1 cellular context compared by ENCODE assay signal in the genomic region with DNA sequence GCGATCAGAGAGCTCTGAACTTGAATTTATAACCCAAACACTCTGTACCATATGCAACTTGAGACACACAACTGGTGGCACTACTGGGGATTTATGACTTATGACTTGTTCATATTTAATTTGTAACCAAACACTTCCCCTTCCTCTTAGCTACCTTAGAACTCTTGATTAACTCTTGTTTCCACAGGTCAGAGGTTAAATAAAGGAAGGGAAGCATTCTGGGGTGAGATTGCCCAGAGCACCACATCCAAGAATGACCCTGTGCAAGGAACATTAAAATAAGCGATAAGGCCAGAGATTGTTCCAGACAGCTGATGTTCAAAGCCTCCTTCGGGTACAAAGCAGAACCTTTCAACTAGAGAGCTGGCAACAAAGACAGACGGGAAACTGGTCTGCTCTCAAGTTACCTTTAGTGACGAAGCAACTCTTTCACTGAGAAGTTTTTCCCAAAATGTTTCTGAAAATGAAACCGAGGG.
TF ChIP-seq lines count a peak whose summit lies in the region.

No MANE protein-coding gene starts in this region.

TF ChIP-seq in HEK293, 187 proteins besides CTCF, POLR2A, EP300 and RAD21 (continued from another document and continues in another):
- TF ChIP-seq, protein P1, sequence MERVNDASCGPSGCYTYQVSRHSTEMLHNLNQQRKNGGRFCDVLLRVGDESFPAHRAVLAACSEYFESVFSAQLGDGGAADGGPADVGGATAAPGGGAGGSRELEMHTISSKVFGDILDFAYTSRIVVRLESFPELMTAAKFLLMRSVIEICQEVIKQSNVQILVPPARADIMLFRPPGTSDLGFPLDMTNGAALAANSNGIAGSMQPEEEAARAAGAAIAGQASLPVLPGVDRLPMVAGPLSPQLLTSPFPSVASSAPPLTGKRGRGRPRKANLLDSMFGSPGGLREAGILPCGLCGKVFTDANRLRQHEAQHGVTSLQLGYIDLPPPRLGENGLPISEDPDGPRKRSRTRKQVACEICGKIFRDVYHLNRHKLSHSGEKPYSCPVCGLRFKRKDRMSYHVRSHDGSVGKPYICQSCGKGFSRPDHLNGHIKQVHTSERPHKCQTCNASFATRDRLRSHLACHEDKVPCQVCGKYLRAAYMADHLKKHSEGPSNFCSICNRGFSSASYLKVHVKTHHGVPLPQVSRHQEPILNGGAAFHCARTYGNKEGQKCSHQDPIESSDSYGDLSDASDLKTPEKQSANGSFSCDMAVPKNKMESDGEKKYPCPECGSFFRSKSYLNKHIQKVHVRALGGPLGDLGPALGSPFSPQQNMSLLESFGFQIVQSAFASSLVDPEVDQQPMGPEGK (tag by site-specific recombination; IDR thresholded peaks at IDR 0.05): peak; percentile 82
- TF ChIP-seq KLF7 (tag by site-specific recombination; IDR thresholded peaks at IDR 0.05; ENCODE audit: borderline replicate concordance) (peak; percentile 79; the same call in 1 of the 2 replicates), GLIS2 (tag by site-specific recombination; IDR thresholded peaks at IDR 0.05) (peak; percentile 61), ZNF391 (tag by site-specific recombination; IDR thresholded peaks at IDR 0.05; ENCODE audit: borderline replicate concordance, low read depth) (peak; percentile 55; the same call in 1 of the 2 replicates), TRIM28 (IDR thresholded peaks at IDR 0.05; ENCODE audit: borderline replicate concordance, low read length) (peak; percentile 79), ZBTB17 (tag by site-specific recombination; IDR thresholded peaks at IDR 0.05) (peak; percentile 81), OSR2 (tag by site-specific recombination; IDR thresholded peaks at IDR 0.05) (peak; percentile 99), HOXA7 (CRISPR knock-in tag; IDR thresholded peaks at IDR 0.05; ENCODE audit: borderline replicate concordance) (no peak), ZNF558 (tag by site-specific recombination; IDR thresholded peaks at IDR 0.05) (no peak), GFI1B (tag by site-specific recombination; IDR thresholded peaks at IDR 0.05) (peak; percentile 99), SCRT2 (tag by site-specific recombination; IDR thresholded peaks at IDR 0.05) (peak; percentile 91), KLF8 (tag by site-specific recombination; IDR thresholded peaks at IDR 0.05) (peak; percentile 81), YY1 (tag by site-specific recombination; IDR thresholded peaks at IDR 0.05) (no peak), ZNF169 (tag by site-specific recombination; IDR thresholded peaks at IDR 0.05) (no peak), ZNF133 (tag by site-specific recombination; IDR thresholded peaks at IDR 0.05) (no peak), ZNF394 (tag by site-specific recombination; IDR thresholded peaks at IDR 0.05; ENCODE audit: borderline replicate concordance) (peak; percentile 57; the same call in 1 of the 2 replicates), ZFP69B (tag by site-specific recombination; IDR thresholded peaks at IDR 0.05) (peak; percentile 42; the same call in 1 of the 2 replicates), WT1 (tag by site-specific recombination; IDR thresholded peaks at IDR 0.05) (peak; percentile 90), PRDM1 (tag by site-specific recombination; IDR thresholded peaks at IDR 0.05) (no peak), KLF10 (tag by site-specific recombination; IDR thresholded peaks at IDR 0.05) (peak; percentile 67), ZSCAN30 (tag by site-specific recombination; IDR thresholded peaks at IDR 0.05) (peak; percentile 81; the same call in 1 of the 2 replicates), ZNF776 (tag by site-specific recombination; IDR thresholded peaks at IDR 0.05; ENCODE audit: borderline replicate concordance) (no peak), ZNF501 (tag by site-specific recombination; IDR thresholded peaks at IDR 0.05) (0 out of 2 replicates have a peak, but pooled peaks have one; percentile 43), ZXDB (tag by site-specific recombination; IDR thresholded peaks at IDR 0.05) (peak; percentile 93), ZNF324 (tag by site-specific recombination; IDR thresholded peaks at IDR 0.05) (no peak)
- TF ChIP-seq, protein P2, sequence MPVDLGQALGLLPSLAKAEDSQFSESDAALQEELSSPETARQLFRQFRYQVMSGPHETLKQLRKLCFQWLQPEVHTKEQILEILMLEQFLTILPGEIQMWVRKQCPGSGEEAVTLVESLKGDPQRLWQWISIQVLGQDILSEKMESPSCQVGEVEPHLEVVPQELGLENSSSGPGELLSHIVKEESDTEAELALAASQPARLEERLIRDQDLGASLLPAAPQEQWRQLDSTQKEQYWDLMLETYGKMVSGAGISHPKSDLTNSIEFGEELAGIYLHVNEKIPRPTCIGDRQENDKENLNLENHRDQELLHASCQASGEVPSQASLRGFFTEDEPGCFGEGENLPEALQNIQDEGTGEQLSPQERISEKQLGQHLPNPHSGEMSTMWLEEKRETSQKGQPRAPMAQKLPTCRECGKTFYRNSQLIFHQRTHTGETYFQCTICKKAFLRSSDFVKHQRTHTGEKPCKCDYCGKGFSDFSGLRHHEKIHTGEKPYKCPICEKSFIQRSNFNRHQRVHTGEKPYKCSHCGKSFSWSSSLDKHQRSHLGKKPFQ (tag by site-specific recombination; IDR thresholded peaks at IDR 0.05): peak; percentile 85
- TF ChIP-seq, protein P3, sequence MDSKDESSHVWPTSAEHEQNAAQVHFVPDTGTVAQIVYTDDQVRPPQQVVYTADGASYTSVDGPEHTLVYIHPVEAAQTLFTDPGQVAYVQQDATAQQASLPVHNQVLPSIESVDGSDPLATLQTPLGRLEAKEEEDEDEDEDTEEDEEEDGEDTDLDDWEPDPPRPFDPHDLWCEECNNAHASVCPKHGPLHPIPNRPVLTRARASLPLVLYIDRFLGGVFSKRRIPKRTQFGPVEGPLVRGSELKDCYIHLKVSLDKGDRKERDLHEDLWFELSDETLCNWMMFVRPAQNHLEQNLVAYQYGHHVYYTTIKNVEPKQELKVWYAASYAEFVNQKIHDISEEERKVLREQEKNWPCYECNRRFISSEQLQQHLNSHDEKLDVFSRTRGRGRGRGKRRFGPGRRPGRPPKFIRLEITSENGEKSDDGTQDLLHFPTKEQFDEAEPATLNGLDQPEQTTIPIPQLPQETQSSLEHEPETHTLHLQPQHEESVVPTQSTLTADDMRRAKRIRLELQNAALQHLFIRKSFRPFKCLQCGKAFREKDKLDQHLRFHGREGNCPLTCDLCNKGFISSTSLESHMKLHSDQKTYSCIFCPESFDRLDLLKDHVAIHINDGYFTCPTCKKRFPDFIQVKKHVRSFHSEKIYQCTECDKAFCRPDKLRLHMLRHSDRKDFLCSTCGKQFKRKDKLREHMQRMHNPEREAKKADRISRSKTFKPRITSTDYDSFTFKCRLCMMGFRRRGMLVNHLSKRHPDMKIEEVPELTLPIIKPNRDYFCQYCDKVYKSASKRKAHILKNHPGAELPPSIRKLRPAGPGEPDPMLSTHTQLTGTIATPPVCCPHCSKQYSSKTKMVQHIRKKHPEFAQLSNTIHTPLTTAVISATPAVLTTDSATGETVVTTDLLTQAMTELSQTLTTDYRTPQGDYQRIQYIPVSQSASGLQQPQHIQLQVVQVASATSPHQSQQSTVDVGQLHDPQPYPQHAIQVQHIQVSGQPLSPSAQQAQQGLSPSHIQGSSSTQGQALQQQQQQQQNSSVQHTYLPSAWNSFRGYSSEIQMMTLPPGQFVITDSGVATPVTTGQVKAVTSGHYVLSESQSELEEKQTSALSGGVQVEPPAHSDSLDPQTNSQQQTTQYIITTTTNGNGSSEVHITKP (tag by site-specific recombination; IDR thresholded peaks at IDR 0.05): peak; percentile 63
- TF ChIP-seq, protein P4, sequence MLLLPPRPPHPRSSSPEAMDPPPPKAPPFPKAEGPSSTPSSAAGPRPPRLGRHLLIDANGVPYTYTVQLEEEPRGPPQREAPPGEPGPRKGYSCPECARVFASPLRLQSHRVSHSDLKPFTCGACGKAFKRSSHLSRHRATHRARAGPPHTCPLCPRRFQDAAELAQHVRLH (tag by site-specific recombination; IDR thresholded peaks at IDR 0.05): peak; percentile 88
- TF ChIP-seq, protein P5, sequence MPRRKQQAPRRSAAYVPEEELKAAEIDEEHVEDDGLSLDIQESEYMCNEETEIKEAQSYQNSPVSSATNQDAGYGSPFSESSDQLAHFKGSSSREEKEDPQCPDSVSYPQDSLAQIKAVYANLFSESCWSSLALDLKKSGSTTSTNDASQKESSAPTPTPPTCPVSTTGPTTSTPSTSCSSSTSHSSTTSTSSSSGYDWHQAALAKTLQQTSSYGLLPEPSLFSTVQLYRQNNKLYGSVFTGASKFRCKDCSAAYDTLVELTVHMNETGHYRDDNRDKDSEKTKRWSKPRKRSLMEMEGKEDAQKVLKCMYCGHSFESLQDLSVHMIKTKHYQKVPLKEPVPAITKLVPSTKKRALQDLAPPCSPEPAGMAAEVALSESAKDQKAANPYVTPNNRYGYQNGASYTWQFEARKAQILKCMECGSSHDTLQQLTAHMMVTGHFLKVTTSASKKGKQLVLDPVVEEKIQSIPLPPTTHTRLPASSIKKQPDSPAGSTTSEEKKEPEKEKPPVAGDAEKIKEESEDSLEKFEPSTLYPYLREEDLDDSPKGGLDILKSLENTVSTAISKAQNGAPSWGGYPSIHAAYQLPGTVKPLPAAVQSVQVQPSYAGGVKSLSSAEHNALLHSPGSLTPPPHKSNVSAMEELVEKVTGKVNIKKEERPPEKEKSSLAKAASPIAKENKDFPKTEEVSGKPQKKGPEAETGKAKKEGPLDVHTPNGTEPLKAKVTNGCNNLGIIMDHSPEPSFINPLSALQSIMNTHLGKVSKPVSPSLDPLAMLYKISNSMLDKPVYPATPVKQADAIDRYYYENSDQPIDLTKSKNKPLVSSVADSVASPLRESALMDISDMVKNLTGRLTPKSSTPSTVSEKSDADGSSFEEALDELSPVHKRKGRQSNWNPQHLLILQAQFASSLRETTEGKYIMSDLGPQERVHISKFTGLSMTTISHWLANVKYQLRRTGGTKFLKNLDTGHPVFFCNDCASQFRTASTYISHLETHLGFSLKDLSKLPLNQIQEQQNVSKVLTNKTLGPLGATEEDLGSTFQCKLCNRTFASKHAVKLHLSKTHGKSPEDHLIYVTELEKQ (tag by site-specific recombination; IDR thresholded peaks at IDR 0.05; ENCODE audit: borderline replicate concordance): peak; percentile 91
- TF ChIP-seq, protein P6, sequence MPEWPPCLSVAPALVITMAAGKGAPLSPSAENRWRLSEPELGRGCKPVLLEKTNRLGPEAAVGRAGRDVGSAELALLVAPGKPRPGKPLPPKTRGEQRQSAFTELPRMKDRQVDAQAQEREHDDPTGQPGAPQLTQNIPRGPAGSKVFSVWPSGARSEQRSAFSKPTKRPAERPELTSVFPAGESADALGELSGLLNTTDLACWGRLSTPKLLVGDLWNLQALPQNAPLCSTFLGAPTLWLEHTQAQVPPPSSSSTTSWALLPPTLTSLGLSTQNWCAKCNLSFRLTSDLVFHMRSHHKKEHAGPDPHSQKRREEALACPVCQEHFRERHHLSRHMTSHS (tag by site-specific recombination; IDR thresholded peaks at IDR 0.05): peak; percentile 94
- TF ChIP-seq, protein P7, sequence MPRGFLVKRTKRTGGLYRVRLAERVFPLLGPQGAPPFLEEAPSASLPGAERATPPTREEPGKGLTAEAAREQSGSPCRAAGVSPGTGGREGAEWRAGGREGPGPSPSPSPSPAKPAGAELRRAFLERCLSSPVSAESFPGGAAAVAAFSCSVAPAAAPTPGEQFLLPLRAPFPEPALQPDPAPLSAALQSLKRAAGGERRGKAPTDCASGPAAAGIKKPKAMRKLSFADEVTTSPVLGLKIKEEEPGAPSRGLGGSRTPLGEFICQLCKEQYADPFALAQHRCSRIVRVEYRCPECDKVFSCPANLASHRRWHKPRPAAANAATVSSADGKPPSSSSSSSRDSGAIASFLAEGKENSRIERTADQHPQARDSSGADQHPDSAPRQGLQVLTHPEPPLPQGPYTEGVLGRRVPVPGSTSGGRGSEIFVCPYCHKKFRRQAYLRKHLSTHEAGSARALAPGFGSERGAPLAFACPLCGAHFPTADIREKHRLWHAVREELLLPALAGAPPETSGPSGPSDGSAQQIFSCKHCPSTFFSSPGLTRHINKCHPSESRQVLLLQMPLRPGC (tag by site-specific recombination; IDR thresholded peaks at IDR 0.05): peak; percentile 92
- TF ChIP-seq, protein P8, sequence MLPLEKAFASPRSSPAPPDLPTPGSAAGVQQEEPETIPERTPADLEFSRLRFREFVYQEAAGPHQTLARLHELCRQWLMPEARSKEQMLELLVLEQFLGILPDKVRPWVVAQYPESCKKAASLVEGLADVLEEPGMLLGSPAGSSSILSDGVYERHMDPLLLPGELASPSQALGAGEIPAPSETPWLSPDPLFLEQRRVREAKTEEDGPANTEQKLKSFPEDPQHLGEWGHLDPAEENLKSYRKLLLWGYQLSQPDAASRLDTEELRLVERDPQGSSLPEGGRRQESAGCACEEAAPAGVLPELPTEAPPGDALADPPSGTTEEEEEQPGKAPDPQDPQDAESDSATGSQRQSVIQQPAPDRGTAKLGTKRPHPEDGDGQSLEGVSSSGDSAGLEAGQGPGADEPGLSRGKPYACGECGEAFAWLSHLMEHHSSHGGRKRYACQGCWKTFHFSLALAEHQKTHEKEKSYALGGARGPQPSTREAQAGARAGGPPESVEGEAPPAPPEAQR (tag by site-specific recombination; IDR thresholded peaks at IDR 0.05): peak; percentile 53; the same call in 1 of the 2 replicates
- TF ChIP-seq, protein P9, sequence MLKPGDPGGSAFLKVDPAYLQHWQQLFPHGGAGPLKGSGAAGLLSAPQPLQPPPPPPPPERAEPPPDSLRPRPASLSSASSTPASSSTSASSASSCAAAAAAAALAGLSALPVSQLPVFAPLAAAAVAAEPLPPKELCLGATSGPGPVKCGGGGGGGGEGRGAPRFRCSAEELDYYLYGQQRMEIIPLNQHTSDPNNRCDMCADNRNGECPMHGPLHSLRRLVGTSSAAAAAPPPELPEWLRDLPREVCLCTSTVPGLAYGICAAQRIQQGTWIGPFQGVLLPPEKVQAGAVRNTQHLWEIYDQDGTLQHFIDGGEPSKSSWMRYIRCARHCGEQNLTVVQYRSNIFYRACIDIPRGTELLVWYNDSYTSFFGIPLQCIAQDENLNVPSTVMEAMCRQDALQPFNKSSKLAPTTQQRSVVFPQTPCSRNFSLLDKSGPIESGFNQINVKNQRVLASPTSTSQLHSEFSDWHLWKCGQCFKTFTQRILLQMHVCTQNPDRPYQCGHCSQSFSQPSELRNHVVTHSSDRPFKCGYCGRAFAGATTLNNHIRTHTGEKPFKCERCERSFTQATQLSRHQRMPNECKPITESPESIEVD (tag by site-specific recombination; IDR thresholded peaks at IDR 0.05): peak; percentile 69
- TF ChIP-seq, protein P10, sequence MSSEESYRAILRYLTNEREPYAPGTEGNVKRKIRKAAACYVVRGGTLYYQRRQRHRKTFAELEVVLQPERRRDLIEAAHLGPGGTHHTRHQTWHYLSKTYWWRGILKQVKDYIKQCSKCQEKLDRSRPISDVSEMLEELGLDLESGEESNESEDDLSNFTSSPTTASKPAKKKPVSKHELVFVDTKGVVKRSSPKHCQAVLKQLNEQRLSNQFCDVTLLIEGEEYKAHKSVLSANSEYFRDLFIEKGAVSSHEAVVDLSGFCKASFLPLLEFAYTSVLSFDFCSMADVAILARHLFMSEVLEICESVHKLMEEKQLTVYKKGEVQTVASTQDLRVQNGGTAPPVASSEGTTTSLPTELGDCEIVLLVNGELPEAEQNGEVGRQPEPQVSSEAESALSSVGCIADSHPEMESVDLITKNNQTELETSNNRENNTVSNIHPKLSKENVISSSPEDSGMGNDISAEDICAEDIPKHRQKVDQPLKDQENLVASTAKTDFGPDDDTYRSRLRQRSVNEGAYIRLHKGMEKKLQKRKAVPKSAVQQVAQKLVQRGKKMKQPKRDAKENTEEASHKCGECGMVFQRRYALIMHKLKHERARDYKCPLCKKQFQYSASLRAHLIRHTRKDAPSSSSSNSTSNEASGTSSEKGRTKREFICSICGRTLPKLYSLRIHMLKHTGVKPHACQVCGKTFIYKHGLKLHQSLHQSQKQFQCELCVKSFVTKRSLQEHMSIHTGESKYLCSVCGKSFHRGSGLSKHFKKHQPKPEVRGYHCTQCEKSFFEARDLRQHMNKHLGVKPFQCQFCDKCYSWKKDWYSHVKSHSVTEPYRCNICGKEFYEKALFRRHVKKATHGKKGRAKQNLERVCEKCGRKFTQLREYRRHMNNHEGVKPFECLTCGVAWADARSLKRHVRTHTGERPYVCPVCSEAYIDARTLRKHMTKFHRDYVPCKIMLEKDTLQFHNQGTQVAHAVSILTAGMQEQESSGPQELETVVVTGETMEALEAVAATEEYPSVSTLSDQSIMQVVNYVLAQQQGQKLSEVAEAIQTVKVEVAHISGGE (tag by site-specific recombination; conservative IDR thresholded peaks at IDR 0.05; ENCODE audit: low read depth): no peak
